8 cellular contexts compared by ENCODE assay signal in genomic region chr4:25310066-25310824, GRCh38.
A peak's percentile ranks its signal among the peaks of the same experiment; 100 is the strongest.
DNase-seq lines count a peak whose midpoint lies in the region; ATAC-seq lines count a peak whose summit lies in the region.

No MANE protein-coding gene starts in this region.

- DNase-seq in RPMI8226 (peak; percentile 21), glomerular visceral epithelial cell (ENCODE audit: extremely low spot score) (no peak), NCI-H1105 treated with DMSO at 0.1 percent for 48 hours (lab: John Stamatoyannopoulos, UW) (no peak)
- DNase-seq in effector CD8-positive, alpha-beta T cell (lab: John Stamatoyannopoulos, UW): no peak
- no peak for DNase-seq in activated CD4-positive, alpha-beta T cell treated with anti-CD3 and anti-CD28 coated beads for 48 hours

- peak overlapping the region; percentile 32 for H3K9ac ChIP-seq in BLaER1

- ATAC-seq in GM19397 (IDR thresholded peaks at IDR 0.05; ENCODE audit: unreplicated experiment): peak; percentile 47
- peak; percentile 52 for ATAC-seq in HG03066 (IDR thresholded peaks at IDR 0.05; ENCODE audit: low read depth, unreplicated experiment)

- H3K27me3 ChIP-seq in BLaER1: no peaks in the 10 kb centered on the region

- H3K4me3 ChIP-seq in BLaER1: no peak overlapping the region

- no peaks in the 10 kb centered on the region for H3K9me3 ChIP-seq in BLaER1

- H3K27ac ChIP-seq in BLaER1: peak overlapping the region; percentile 31

- H3K36me3 ChIP-seq in BLaER1: peaks cover 9% of the 10 kb centered on the region

- H3K4me2 ChIP-seq in BLaER1: peak overlapping the region; percentile 54

- peaks cover 31% of the 10 kb centered on the region for H3K4me1 ChIP-seq in BLaER1

- H4K20me1 ChIP-seq in BLaER1: no peaks in the 10 kb centered on the region
